In the genomic region with DNA sequence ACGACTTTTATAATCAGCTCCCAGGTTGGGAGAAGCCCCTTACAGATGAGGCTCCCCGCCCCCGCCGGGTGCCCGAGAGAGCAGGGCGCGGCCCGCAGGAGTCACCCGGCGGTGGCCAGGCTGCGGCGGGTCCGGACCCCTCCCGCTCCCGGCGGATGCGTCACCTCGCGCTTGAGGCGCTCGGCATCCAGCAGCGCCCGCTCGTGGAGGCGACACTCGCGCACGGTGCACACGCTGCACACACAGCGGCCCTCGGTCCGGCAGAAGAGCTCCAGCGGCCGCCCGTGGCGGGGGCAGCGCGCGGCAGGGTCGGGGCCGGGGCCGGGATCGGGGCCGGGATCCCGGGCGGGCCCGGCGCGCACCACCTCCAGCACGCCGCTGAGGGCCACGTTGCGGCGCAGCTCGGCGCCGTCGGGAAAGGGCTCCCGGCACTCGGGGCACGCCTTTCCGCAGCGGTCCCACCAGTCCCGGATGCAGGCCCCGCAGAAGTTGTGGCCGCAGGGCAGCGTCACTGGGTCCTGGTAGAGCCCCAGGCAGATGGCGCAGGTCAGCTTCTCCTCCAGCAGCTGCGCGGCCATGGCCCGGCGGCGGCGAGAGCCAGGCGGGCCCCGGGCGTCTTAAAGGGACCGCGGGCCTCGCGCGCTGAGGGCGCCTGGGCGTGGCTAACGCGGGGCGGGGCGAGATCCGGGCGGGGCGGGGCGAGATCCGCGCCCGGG, we compare ENCODE assay signal across 8 cellular contexts. TPM values are rescaled to one million over a fixed set of nuclear protein-coding genes. Genes with fewer than 3 reads are reported as not detected.
DNase-seq lines count a peak whose midpoint lies in the region; ATAC-seq and TF ChIP-seq lines count a peak whose summit lies in the region.

A gene with protein sequence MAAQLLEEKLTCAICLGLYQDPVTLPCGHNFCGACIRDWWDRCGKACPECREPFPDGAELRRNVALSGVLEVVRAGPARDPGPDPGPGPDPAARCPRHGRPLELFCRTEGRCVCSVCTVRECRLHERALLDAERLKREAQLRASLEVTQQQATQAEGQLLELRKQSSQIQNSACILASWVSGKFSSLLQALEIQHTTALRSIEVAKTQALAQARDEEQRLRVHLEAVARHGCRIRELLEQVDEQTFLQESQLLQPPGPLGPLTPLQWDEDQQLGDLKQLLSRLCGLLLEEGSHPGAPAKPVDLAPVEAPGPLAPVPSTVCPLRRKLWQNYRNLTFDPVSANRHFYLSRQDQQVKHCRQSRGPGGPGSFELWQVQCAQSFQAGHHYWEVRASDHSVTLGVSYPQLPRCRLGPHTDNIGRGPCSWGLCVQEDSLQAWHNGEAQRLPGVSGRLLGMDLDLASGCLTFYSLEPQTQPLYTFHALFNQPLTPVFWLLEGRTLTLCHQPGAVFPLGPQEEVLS (minus strand): TSS at position 592 of the 716 bp plus-strand sequence. CDS start 14 bp downstream, at position 578.

- no peaks in the 10 kb centered on the region for H3K27me3 Mint-ChIP-seq in Caco-2 (ENCODE audit: insufficient read depth, unreplicated experiment)

- CTCF ChIA-PET in Caco-2 (lab: Charles Lee): interaction anchor here (0.5 to 1.9 kb wide), 14 partner anchors 9 to 1392 kb away, joined by 3 to 25 read pairs (median 4); a partner anchor contains a TSS

- no peaks in the 10 kb centered on the region for H3K27me3 ChIP-seq in Caco-2 (replicated peaks; ENCODE audit: control insufficient read depth, insufficient read depth, low read length)
- no peaks in the 10 kb centered on the region for H3K27me3 ChIP-seq in HUES6 (ENCODE audit: control insufficient read depth, insufficient read depth, low read length)
- no peaks in the 10 kb centered on the region for H3K27me3 ChIP-seq in foreskin keratinocyte
- H3K27me3 ChIP-seq in neuron (ENCODE audit: insufficient read depth, low read length): no peaks in the 10 kb centered on the region

- H3K27ac Mint-ChIP-seq in Caco-2 (ENCODE audit: unreplicated experiment): peak within 1 kb of the TSS; percentile 94

- H2AFZ ChIP-seq in neuron (ENCODE audit: low read depth, low read length): peak within 1 kb of the TSS; percentile 44

- H3K27ac ChIP-seq in HUES6 (ENCODE audit: low read depth, low read length) (peak within 1 kb of the TSS; percentile 72; the same call in 1 of the 2 replicates), foreskin keratinocyte (peak within 1 kb of the TSS; percentile 87)

- peaks cover 70% of the 10 kb centered on the region for H3K36me3 Mint-ChIP-seq in Caco-2 (ENCODE audit: insufficient read depth, unreplicated experiment)

- H3K4me1 ChIP-seq in Caco-2 (peaks cover 21% of the 10 kb centered on the region), HUES6 (ENCODE audit: control insufficient read depth, insufficient read depth, low read length) (peaks cover 32% of the 10 kb centered on the region), foreskin keratinocyte (no peaks in the 10 kb centered on the region), neuron (ENCODE audit: insufficient read depth, low read length) (peaks cover 4% of the 10 kb centered on the region)

- peak within 1 kb of the TSS; percentile 72 for H3K4me3 Mint-ChIP-seq in Caco-2 (ENCODE audit: unreplicated experiment)

- H3K9ac ChIP-seq in HUES6 (ENCODE audit: low read length): peak within 1 kb of the TSS; percentile 80

- BruUV-seq in Caco-2 (replicated peaks; lab: Mats Ljungman, UMichigan): no TSS peak

- intact Hi-C loops in Caco-2 (cut with micrococcal nuclease; ENCODE audit: unreplicated experiment): loop anchor here (5.0 kb wide), 1 partner anchor 114 kb away; a partner anchor contains a TSS

- peak; percentile 80 to 87 for DNase-seq in Caco-2
- DNase-seq in SHP77 (lab: John Stamatoyannopoulos, UW): peak; percentile 60 to 86
- DNase-seq in activated gamma-delta T cell (lab: John Stamatoyannopoulos, UW): peak; percentile 64
- peak in 1 of 2 donors; percentile 42 for DNase-seq in foreskin keratinocyte

- H3K4me3 ChIP-seq in Caco-2 (ENCODE audit: low read depth, low read length): peak within 1 kb of the TSS; percentile 88
- peak within 1 kb of the TSS; percentile 83 for H3K4me3 ChIP-seq in HUES6 (ENCODE audit: low read depth, low read length)
- peak within 1 kb of the TSS; percentile 58 for H3K4me3 ChIP-seq in neuron (ENCODE audit: low read length)

- POLR2A ChIA-PET in Caco-2 (lab: Charles Lee): interaction anchor here (0.5 to 1.4 kb wide), 6 partner anchors 8 to 117 kb away, joined by 3 to 9 read pairs (median 6); a partner anchor contains a TSS

- H3K9me3 ChIP-seq in Caco-2: no peaks in the 10 kb centered on the region
- no peaks in the 10 kb centered on the region for H3K9me3 ChIP-seq in HUES6 (ENCODE audit: control insufficient read depth, insufficient read depth, low read depth, low read length)
- no peaks in the 10 kb centered on the region for H3K9me3 ChIP-seq in neuron (ENCODE audit: low read length)

- ATAC-seq in GM19468 (IDR thresholded peaks at IDR 0.05; ENCODE audit: extremely low read depth, unreplicated experiment) (peak; percentile 26), foreskin keratinocyte (peak; percentile 76)

- H3K36me3 ChIP-seq in Caco-2 (ENCODE audit: control insufficient read depth, insufficient read depth, low read length) (peaks cover 4% of the 10 kb centered on the region; the same call in 1 of the 2 replicates), HUES6 (ENCODE audit: control insufficient read depth, insufficient read depth, low read length) (peaks cover 44% of the 10 kb centered on the region), neuron (ENCODE audit: insufficient read depth, low read length) (peaks cover 33% of the 10 kb centered on the region)

- H3K4me1 Mint-ChIP-seq in Caco-2 (ENCODE audit: low read depth, unreplicated experiment): peaks cover 19% of the 10 kb centered on the region

- TF ChIP-seq CTCF in Caco-2 (IDR thresholded peaks at IDR 0.05; ENCODE audit: insufficient read depth in 1 of 2, low read depth in 1 of 2, low read length in 1 of 2, severe bottlenecking in 1 of 2, unreplicated experiment in 1 of 2) (peak in 1 of 2 experiments; percentile 36), foreskin keratinocyte (conservative IDR thresholded peaks at IDR 0.05) (peak; percentile 65), subcutaneous adipose tissue (IDR thresholded peaks at IDR 0.05; ENCODE audit: low read depth) (no peak)

- no peaks in the 10 kb centered on the region for H3K9me3 Mint-ChIP-seq in Caco-2 (ENCODE audit: unreplicated experiment)

RNA-seq across cellular contexts. Expression of the gene that starts here (rescaled TPM):
- total RNA-seq in Caco-2 (2022) (23.1 and 25.2 TPM in 2 replicates), foreskin keratinocyte (17.6 and 20.9 TPM in 2 replicates), subcutaneous adipose tissue (10 to 100 TPM; 14.3 to 33.9 (median 24.7) TPM)
- 12.4 and 12.8 TPM in 2 replicates for polyA plus RNA-seq in foreskin keratinocyte
